ENCODE assay signal across 9 cellular contexts in the genomic region with DNA sequence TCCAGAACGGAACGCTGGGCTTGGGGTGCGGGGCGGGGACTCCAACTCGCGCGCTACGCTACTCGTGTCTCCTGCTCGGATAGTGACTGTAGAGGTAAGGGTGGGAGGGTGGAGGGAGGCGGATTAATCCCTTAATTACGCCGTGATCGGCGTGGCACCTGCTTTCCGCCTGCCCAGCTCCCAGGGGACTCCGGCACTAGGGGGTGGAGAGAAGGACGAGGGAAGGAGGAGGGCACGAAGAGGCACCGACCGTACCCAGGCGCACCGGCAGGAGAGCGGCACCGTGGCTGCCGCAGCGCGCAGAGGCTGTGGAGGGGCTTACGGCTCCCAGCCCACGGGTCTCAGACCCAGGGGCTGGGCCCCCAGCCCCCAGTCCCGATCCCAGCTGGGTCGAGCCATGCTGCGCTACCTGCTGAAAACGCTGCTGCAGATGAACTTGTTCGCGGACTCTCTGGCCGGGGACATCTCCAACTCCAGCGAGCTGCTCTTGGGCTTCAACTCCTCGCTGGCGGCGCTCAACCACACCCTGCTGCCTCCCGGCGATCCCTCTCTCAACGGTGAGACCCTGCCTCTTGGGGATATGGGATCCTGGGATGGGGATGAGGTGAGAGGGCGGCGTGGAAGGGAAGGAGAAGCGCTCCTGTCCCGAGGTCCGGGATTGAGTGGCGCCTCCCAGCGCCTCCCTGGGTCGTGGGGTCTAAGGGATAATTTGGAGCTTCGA. TPM values are rescaled to one million over a fixed set of nuclear protein-coding genes. Genes with fewer than 3 reads are reported as not detected.
DNase-seq lines count a peak whose midpoint lies in the region; ATAC-seq and TF ChIP-seq lines count a peak whose summit lies in the region.
"Had no signal": no experiment of that assay in that cellular context is flagged by ENCODE, and none has a peak within 500 bp of the region (broad histone marks: within the 10 kb centered on the region; RNA-seq: fewer than 3 reads in every experiment).

A gene with protein sequence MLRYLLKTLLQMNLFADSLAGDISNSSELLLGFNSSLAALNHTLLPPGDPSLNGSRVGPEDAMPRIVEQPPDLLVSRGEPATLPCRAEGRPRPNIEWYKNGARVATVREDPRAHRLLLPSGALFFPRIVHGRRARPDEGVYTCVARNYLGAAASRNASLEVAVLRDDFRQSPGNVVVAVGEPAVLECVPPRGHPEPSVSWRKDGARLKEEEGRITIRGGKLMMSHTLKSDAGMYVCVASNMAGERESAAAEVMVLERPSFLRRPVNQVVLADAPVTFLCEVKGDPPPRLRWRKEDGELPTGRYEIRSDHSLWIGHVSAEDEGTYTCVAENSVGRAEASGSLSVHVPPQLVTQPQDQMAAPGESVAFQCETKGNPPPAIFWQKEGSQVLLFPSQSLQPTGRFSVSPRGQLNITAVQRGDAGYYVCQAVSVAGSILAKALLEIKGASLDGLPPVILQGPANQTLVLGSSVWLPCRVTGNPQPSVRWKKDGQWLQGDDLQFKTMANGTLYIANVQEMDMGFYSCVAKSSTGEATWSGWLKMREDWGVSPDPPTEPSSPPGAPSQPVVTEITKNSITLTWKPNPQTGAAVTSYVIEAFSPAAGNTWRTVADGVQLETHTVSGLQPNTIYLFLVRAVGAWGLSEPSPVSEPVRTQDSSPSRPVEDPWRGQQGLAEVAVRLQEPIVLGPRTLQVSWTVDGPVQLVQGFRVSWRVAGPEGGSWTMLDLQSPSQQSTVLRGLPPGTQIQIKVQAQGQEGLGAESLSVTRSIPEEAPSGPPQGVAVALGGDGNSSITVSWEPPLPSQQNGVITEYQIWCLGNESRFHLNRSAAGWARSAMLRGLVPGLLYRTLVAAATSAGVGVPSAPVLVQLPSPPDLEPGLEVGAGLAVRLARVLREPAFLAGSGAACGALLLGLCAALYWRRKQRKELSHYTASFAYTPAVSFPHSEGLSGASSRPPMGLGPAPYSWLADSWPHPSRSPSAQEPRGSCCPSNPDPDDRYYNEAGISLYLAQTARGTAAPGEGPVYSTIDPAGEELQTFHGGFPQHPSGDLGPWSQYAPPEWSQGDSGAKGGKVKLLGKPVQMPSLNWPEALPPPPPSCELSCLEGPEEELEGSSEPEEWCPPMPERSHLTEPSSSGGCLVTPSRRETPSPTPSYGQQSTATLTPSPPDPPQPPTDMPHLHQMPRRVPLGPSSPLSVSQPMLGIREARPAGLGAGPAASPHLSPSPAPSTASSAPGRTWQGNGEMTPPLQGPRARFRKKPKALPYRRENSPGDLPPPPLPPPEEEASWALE (N-terminal part only) (plus strand): TSS at position 252 of the 721 bp plus-strand sequence. CDS start 146 bp downstream, at position 398.

- DNase-seq in BJ (ENCODE audit: low read depth) (no peak), MG63 (no peak), dermis microvascular lymphatic vessel endothelial cell (ENCODE audit: low read depth in 2 of 2) (no peak), pons (ENCODE audit: low spot score) (no peak), RKO (ENCODE audit: low spot score) (no peak), GM10248 (ENCODE audit: extremely low spot score) (no peak)
- DNase-seq: NCI-H1694 had no signal

- H3K36me3 Mint-ChIP-seq in nephron (ENCODE audit: low read depth), result no peaks in the 10 kb centered on the region

- H3K9me3 ChIP-seq in MG63, result no peaks in the 10 kb centered on the region

- H3K4me1 Mint-ChIP-seq in nephron, result peaks cover 26% of the 10 kb centered on the region

- H3K9me3 Mint-ChIP-seq in nephron, result no peaks in the 10 kb centered on the region

- POLR2A ChIA-PET in BJ (lab: Charles Lee) (no interaction called here), GM10248 (lab: Yijun Ruan, JAX) (no interaction called here)

- peak within 1 kb of the TSS; percentile 44 to 57 (median 51) for H3K4me3 Mint-ChIP-seq in nephron

- H3K27me3 ChIP-seq in BJ (ENCODE audit: control insufficient read depth, insufficient read depth, low read length), result peaks cover 80% of the 10 kb centered on the region
- peaks cover 66% of the 10 kb centered on the region for H3K27me3 ChIP-seq in MG63

- H3K4me3 ChIP-seq in BJ (ENCODE audit: low read depth, low read length) (peak within 1 kb of the TSS; percentile 6; the same call in 1 of the 2 replicates), MG63 (peak within 1 kb of the TSS; percentile 11; the same call in 1 of the 2 replicates)

- H3K27ac Mint-ChIP-seq in nephron, result no peak within 1 kb of the TSS

- ATAC-seq in GM18909 (IDR thresholded peaks at IDR 0.05; ENCODE audit: poor library complexity, unreplicated experiment), result no peak

- H3K36me3 ChIP-seq in BJ (ENCODE audit: control insufficient read depth, insufficient read depth, low read length) (no peaks in the 10 kb centered on the region), MG63 (no peaks in the 10 kb centered on the region)

- CTCF ChIA-PET in BJ (lab: Yijun Ruan, JAX) (interaction anchor here (0.7 to 3.2 kb wide), 28 partner anchors 10 to 564 kb away, joined by 3 to 31 read pairs (median 4); a partner anchor contains a TSS), GM10248 (lab: Yijun Ruan, JAX) (interaction anchor here (1.0 to 2.6 kb wide), 13 partner anchors 11 to 461 kb away, joined by 3 to 28 read pairs (median 6); no protein-coding TSS in a partner anchor)

- 0 out of 2 replicates have a peak, but pooled peaks have one; percentile 2 for TF ChIP-seq CTCF in BJ (IDR thresholded peaks at IDR 0.05; ENCODE audit: insufficient read depth, low read depth, low read length)
- no peak for TF ChIP-seq CTCF in nephron (IDR thresholded peaks at IDR 0.05; ENCODE audit: unreplicated experiment in 3 of 3)
- no peak for TF ChIP-seq CTCF in GM10248 (IDR thresholded peaks at IDR 0.05; ENCODE audit: control extremely low read depth, extremely low read depth, low read depth, missing control alignments)

- peaks cover 100% of the 10 kb centered on the region for H3K27me3 Mint-ChIP-seq in nephron (ENCODE audit: low read depth)

RNA-seq across cellular contexts. Expression of the gene that starts here (rescaled TPM):
- polyA plus RNA-seq in BJ (2011; rRNA removed), result 17.2 and 27.8 TPM in 2 replicates
- polyA minus RNA-seq in BJ (2011; rRNA and poly(A)+ RNA removed), result 9.3 and 12.1 TPM in 2 replicates
- total RNA-seq in MG63 (2014; rRNA removed; shearing (Covaris generic); ENCODE audit: low replicate concordance), result 19.3 and 21.5 TPM in 2 replicates
- total RNA-seq in dermis microvascular lymphatic vessel endothelial cell, result 13.0 and 21.1 TPM in 2 replicates
